Comparison of ENCODE assay signal across 1 cellular context in genomic region chr4:151219091-151219490, GRCh38.
TF ChIP-seq lines count a peak whose summit lies in the region.

No MANE protein-coding gene starts in this region.

TF ChIP-seq in GM23338, 12 proteins besides CTCF, POLR2A, EP300 and RAD21 (continued from another document):
- TF ChIP-seq ZNF462 (CRISPR knock-in tag; IDR thresholded peaks at IDR 0.05): no peak
- TF ChIP-seq EZH2 (IDR thresholded peaks at IDR 0.05; ENCODE audit: low read depth, unreplicated experiment): no peak
- TF ChIP-seq REST (IDR thresholded peaks at IDR 0.05; ENCODE audit: unreplicated experiment): no peak
TF ChIP-seq in GM23338: peak in this region for 0.
